In the genomic region with DNA sequence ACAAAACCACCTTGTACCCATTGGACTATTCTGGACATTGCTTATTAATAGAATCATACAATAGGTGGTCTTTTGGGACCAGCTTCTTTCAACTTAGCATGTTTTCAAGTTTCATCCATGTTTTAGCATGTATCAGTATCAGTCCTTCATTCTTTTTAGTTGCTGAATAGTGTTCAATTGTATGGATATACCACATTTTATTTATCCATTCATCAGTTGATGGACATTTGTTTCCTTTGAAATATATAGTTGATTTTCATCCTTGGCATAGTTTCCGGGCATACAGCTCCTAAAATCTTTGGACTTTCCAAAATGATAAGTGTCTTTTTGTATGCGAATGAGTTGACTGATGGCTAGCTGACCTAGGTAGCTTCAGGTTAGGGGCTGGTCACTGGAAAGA, we compare ENCODE assay signal across 19 cellular contexts. TPM values are rescaled to one million over a fixed set of nuclear protein-coding genes. Genes with fewer than 3 reads are reported as not detected.
A peak's percentile ranks its signal among the peaks of the same experiment; 100 is the strongest.
DNase-seq lines count a peak whose midpoint lies in the region; ATAC-seq and TF ChIP-seq lines count a peak whose summit lies in the region.
"Had no signal": no experiment of that assay in that cellular context is flagged by ENCODE, and none has a peak within 500 bp of the region (broad histone marks: within the 10 kb centered on the region; RNA-seq: fewer than 3 reads in every experiment).

No MANE protein-coding gene starts in this region.

- H3K36me3 Mint-ChIP-seq in activated T-cell treated with anti-CD3 and anti-CD28 coated beads, Interleukin-2, amount 50 U/mL, for 72 hours (ENCODE audit: insufficient read depth in 2 of 2), result peaks cover 6 to 24% of the 10 kb centered on the region in 2 donors
- peaks cover 27% of the 10 kb centered on the region for H3K36me3 Mint-ChIP-seq in activated T-cell treated with anti-CD3 and anti-CD28 coated beads, Interleukin-2, amount 50 U/mL, for 4 hours (ENCODE audit: insufficient read depth)
- peaks cover 20% of the 10 kb centered on the region for H3K36me3 Mint-ChIP-seq in central memory CD8-positive, alpha-beta T cell (ENCODE audit: insufficient read depth)
- peaks cover 48% of the 10 kb centered on the region for H3K36me3 Mint-ChIP-seq in stimulated activated effector memory CD8-positive, alpha-beta T cell treated with anti-CD3 and anti-CD28 coated beads, Interleukin-12 subunit alpha, Interleukin-12 subunit beta, amount 100 ng/mL, for 72 hours

- H3K4me1 ChIP-seq in HEK293 (ENCODE audit: control insufficient read depth, insufficient read depth, low read length), result peaks cover 15% of the 10 kb centered on the region; the same call in 1 of the 2 replicates

- no peak for TF ChIP-seq CTCF in HEK293 (tag by site-specific recombination; IDR thresholded peaks at IDR 0.05)

- H3K9me3 Mint-ChIP-seq in activated T-cell treated with anti-CD3 and anti-CD28 coated beads, Interleukin-2, amount 50 U/mL, for 72 hours, result no peaks in the 10 kb centered on the region
- H3K9me3 Mint-ChIP-seq in activated T-cell treated with anti-CD3 and anti-CD28 coated beads, Interleukin-2, amount 50 U/mL, for 4 hours, result no peaks in the 10 kb centered on the region
- no peaks in the 10 kb centered on the region for H3K9me3 Mint-ChIP-seq in central memory CD8-positive, alpha-beta T cell
- H3K9me3 Mint-ChIP-seq in stimulated activated effector memory CD8-positive, alpha-beta T cell treated with anti-CD3 and anti-CD28 coated beads, Interleukin-12 subunit alpha, Interleukin-12 subunit beta, amount 100 ng/mL, for 72 hours, result no peaks in the 10 kb centered on the region
- H3K9me3 Mint-ChIP-seq: T-helper 1 cell treated with Interleukin-12 subunit alpha and Interleukin-12 subunit beta and Interleukin-4 antibody, amounts not matched to agents 30 μg/mL and 1 μg/mL, for 36 hours had no signal

- CTCF ChIA-PET in HEK293 (lab: Yijun Ruan, JAX), result interaction anchor here (0.7 kb wide), 1 partner anchor 194 kb away, joined by 3 read pairs; no protein-coding TSS in a partner anchor

- no peak for ATAC-seq in activated T-cell treated with anti-CD3 and anti-CD28 coated beads, Interleukin-2, amount 50 U/mL, for 72 hours (replicated peaks in 1 of 2)
- no peak for ATAC-seq in activated T-cell treated with anti-CD3 and anti-CD28 coated beads, Interleukin-2, amount 50 U/mL, for 4 hours
- no peak for ATAC-seq in central memory CD8-positive, alpha-beta T cell (replicated peaks; ENCODE audit: extremely low read depth, poor library complexity, severe bottlenecking)
- ATAC-seq in stimulated activated effector memory CD8-positive, alpha-beta T cell treated with anti-CD3 and anti-CD28 coated beads, Interleukin-12 subunit alpha, Interleukin-12 subunit beta, amount 100 ng/mL, for 72 hours, result no peak
- no peak for ATAC-seq in HG02981 (IDR thresholded peaks at IDR 0.05; ENCODE audit: unreplicated experiment)
- ATAC-seq: gastroesophageal sphincter had no signal

- no peaks in the 10 kb centered on the region for H3K9me3 ChIP-seq in HEK293 (ENCODE audit: control insufficient read depth, insufficient read depth, low read depth, low read length)
- H3K9me3 ChIP-seq: gastroesophageal sphincter, ovary, Peyer's patch had no signal

- no peak for DNase-seq in activated T-cell treated with anti-CD3 and anti-CD28 coated beads, Interleukin-2, amount 50 U/mL, for 72 hours
- no peak for DNase-seq in activated T-cell treated with anti-CD3 and anti-CD28 coated beads, Interleukin-2, amount 50 U/mL, for 4 hours
- no peak for DNase-seq in central memory CD8-positive, alpha-beta T cell (ENCODE audit: low spot score in 2 of 2)
- DNase-seq in stimulated activated effector memory CD8-positive, alpha-beta T cell treated with anti-CD3 and anti-CD28 coated beads, Interleukin-12 subunit alpha, Interleukin-12 subunit beta, amount 100 ng/mL, for 72 hours (ENCODE audit: low spot score in 2 of 2), result no peak
- no peak for DNase-seq in HT-29 (ENCODE audit: low spot score)
- DNase-seq in 8988T, result no peak
- DNase-seq: DMS53, endodermal cell, NCI-H1436 treated with DMSO at 0.1 percent for 48 hours, NCI-H524 treated with DMSO at 0.1 percent for 48 hours, ovary, Peyer's patch, right cardiac atrium, substantia nigra had no signal

- H3K4me1 Mint-ChIP-seq in activated T-cell treated with anti-CD3 and anti-CD28 coated beads, Interleukin-2, amount 50 U/mL, for 72 hours (ENCODE audit: low read depth), result peaks cover 71% of the 10 kb centered on the region
- H3K4me1 Mint-ChIP-seq in activated T-cell treated with anti-CD3 and anti-CD28 coated beads, Interleukin-2, amount 50 U/mL, for 4 hours (ENCODE audit: low read depth), result peaks cover 76% of the 10 kb centered on the region
- H3K4me1 Mint-ChIP-seq in central memory CD8-positive, alpha-beta T cell, result peaks cover 81% of the 10 kb centered on the region
- peaks cover 81% of the 10 kb centered on the region for H3K4me1 Mint-ChIP-seq in stimulated activated effector memory CD8-positive, alpha-beta T cell treated with anti-CD3 and anti-CD28 coated beads, Interleukin-12 subunit alpha, Interleukin-12 subunit beta, amount 100 ng/mL, for 72 hours

- peak overlapping the region; percentile 9 for H3K27ac Mint-ChIP-seq in activated T-cell treated with anti-CD3 and anti-CD28 coated beads, Interleukin-2, amount 50 U/mL, for 72 hours
- H3K27ac Mint-ChIP-seq in central memory CD8-positive, alpha-beta T cell (ENCODE audit: low read depth), result no peak overlapping the region
- peak overlapping the region; percentile 66 for H3K27ac Mint-ChIP-seq in stimulated activated effector memory CD8-positive, alpha-beta T cell treated with anti-CD3 and anti-CD28 coated beads, Interleukin-12 subunit alpha, Interleukin-12 subunit beta, amount 100 ng/mL, for 72 hours

- peaks cover 0 to 21% of the 10 kb centered on the region in 2 experiments; a peak in 2 of 3 replicates for H3K36me3 ChIP-seq in HEK293 (ENCODE audit: control insufficient read depth in 2 of 2, insufficient read depth in 1 of 2, low read length in 2 of 2)
- H3K36me3 ChIP-seq: ovary, Peyer's patch had no signal

- no peaks in the 10 kb centered on the region for H3K27me3 Mint-ChIP-seq in activated T-cell treated with anti-CD3 and anti-CD28 coated beads, Interleukin-2, amount 50 U/mL, for 72 hours (ENCODE audit: low read depth)
- H3K27me3 Mint-ChIP-seq in activated T-cell treated with anti-CD3 and anti-CD28 coated beads, Interleukin-2, amount 50 U/mL, for 4 hours (ENCODE audit: low read depth), result no peaks in the 10 kb centered on the region
- H3K27me3 Mint-ChIP-seq in central memory CD8-positive, alpha-beta T cell, result no peaks in the 10 kb centered on the region

- peak overlapping the region in 1 of 2 donors; percentile 77 for H3K4me3 Mint-ChIP-seq in activated T-cell treated with anti-CD3 and anti-CD28 coated beads, Interleukin-2, amount 50 U/mL, for 72 hours
- no peak overlapping the region for H3K4me3 Mint-ChIP-seq in activated T-cell treated with anti-CD3 and anti-CD28 coated beads, Interleukin-2, amount 50 U/mL, for 4 hours
- H3K4me3 Mint-ChIP-seq in central memory CD8-positive, alpha-beta T cell, result peak overlapping the region; percentile 78
- peak overlapping the region; percentile 67 for H3K4me3 Mint-ChIP-seq in stimulated activated effector memory CD8-positive, alpha-beta T cell treated with anti-CD3 and anti-CD28 coated beads, Interleukin-12 subunit alpha, Interleukin-12 subunit beta, amount 100 ng/mL, for 72 hours
- H3K4me3 Mint-ChIP-seq: endodermal cell had no signal

- no peak overlapping the region for H3K27ac ChIP-seq in HEK293 (ENCODE audit: extremely low read depth, low read depth, low read length)
- H3K27ac ChIP-seq: coronary artery, gastroesophageal sphincter, ovary, Peyer's patch had no signal

- POLR2A ChIA-PET in HEK293 (lab: Yijun Ruan, JAX), result interaction anchor here (0.9 to 1.0 kb wide), 2 partner anchors 12 to 32 kb away, joined by 3 to 4 read pairs; a partner anchor contains a TSS

- no peak overlapping the region for H3K4me3 ChIP-seq in HEK293 (ENCODE audit: low read depth, low read length)
- H3K4me3 ChIP-seq: coronary artery, gastroesophageal sphincter, ovary, Peyer's patch had no signal

TF ChIP-seq in HEK293, 187 proteins besides CTCF, POLR2A, EP300 and RAD21:
- TF ChIP-seq ZNF571 (tag by site-specific recombination; IDR thresholded peaks at IDR 0.05), result no peak
- no peak for TF ChIP-seq ZNF366 (tag by site-specific recombination; conservative IDR thresholded peaks at IDR 0.05)
- TF ChIP-seq ZNF10 (tag by site-specific recombination; IDR thresholded peaks at IDR 0.05), result peak; percentile 80; the same call in 1 of the 2 replicates

RNA-seq across cellular contexts. Expression of a gene that starts 12.2 kb away (rescaled TPM):
- 100 to 1,000 TPM; 111 to 128 TPM for total RNA-seq in activated T-cell treated with anti-CD3 and anti-CD28 coated beads, Interleukin-2, amount 50 U/mL, for 72 hours
- 100 to 1,000 TPM; 126 to 129 (median 128) TPM for total RNA-seq in activated T-cell treated with anti-CD3 and anti-CD28 coated beads, Interleukin-2, amount 50 U/mL, for 4 hours
- total RNA-seq in HT-29 (2014; rRNA removed; shearing (Covaris generic)), result 198 and 215 TPM in 2 replicates
